Comparison of ENCODE assay signal across 8 cellular contexts in the genomic region with DNA sequence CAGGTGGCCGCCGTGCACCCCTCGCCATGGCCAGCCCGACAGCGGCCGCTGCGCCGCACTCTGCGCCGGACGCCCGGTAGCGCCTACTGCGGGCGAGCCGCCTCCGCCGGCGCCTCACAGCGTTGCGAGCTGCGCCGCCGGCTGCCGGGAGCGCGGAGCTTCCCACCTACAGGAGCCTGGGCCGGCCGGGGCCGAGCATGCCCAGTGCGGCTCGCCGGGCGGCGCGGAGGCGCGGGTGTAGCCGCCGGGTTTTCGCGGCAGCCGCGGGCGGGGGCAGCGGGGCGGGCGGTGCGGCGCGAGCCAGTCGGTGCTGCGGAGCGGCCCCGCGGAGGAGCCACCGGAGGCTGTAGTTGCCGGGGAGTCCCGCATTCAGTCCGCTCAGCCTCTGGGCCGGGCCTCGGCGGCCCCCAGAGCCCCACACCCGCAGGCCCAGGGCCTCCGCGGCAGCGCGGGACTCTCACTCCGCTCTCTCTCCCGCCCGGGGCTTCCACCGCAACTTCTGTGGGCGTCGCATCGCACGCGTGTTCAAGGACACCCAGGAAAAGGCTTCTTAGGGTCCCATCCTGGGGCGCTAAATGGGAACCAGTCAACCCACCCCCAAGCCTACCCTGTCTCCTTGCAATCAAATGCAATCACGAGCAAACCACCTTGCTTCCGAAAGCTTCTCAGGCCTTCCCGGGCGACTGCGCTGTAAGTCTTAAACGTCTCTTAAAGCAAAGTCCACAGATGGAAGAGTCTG. TPM values are rescaled to one million over a fixed set of nuclear protein-coding genes. Genes with fewer than 3 reads are reported as not detected.
DNase-seq lines count a peak whose midpoint lies in the region; ATAC-seq and TF ChIP-seq lines count a peak whose summit lies in the region.

MFAP3L (minus strand) TSS at position 143 of the 739 bp plus-strand sequence. CDS start 20,518 bp downstream, outside the sequence.

- H3K4me3 ChIP-seq in BE2C (ENCODE audit: low read depth, low read length) (peak within 1 kb of the TSS; percentile 86), mesodermal cell (ENCODE audit: extremely low read depth, insufficient read depth, low read length, poor library complexity, severe bottlenecking) (peak within 1 kb of the TSS; percentile 59)

- H3K36me3 Mint-ChIP-seq in endothelial cell (ENCODE audit: low read depth, unreplicated experiment), result no peaks in the 10 kb centered on the region

- H3K9me3 ChIP-seq in BE2C, result 0 out of 2 replicates have a peak, but pooled peaks cover 4% of the 10 kb centered on the region
- no peaks in the 10 kb centered on the region for H3K9me3 ChIP-seq in mesodermal cell (ENCODE audit: control insufficient read depth, low read length)

- 0% methylated on average over 54 to 58 of the region's 84 CpGs for WGBS in mesodermal cell (ENCODE audit: insufficient coverage in 2 of 2), 2 experiments

- no peaks in the 10 kb centered on the region for H3K9me3 Mint-ChIP-seq in endothelial cell (ENCODE audit: unreplicated experiment)

- H3K36me3 ChIP-seq in BE2C (no peaks in the 10 kb centered on the region), mesodermal cell (ENCODE audit: control insufficient read depth, insufficient read depth, low read length) (no peaks in the 10 kb centered on the region)

- peak within 1 kb of the TSS; percentile 60 for H3K27ac ChIP-seq in mesodermal cell (ENCODE audit: low read depth, low read length, severe bottlenecking)

- peaks cover 14% of the 10 kb centered on the region for H3K27me3 ChIP-seq in BE2C

- H3K4me1 ChIP-seq in BE2C (no peaks in the 10 kb centered on the region), mesodermal cell (ENCODE audit: control insufficient read depth, insufficient read depth, low read length, poor library complexity, severe bottlenecking) (no peaks in the 10 kb centered on the region)

- H3K27me3 Mint-ChIP-seq in endothelial cell (ENCODE audit: unreplicated experiment), result peaks cover 14% of the 10 kb centered on the region

- DNase-seq in BE2C, result peak; percentile 94
- DNase-seq in GM19240 (ENCODE audit: insufficient read length, low spot score), result peak; percentile 51
- peak; percentile 15 for DNase-seq in NCI-H748 treated with DMSO at 0.1 percent for 48 hours (lab: John Stamatoyannopoulos, UW)
- peak; percentile 82 for DNase-seq in activated CD8-positive, alpha-beta memory T cell treated with anti-CD3 and anti-CD28 coated beads, Interleukin-2, amount 50 U/mL, for 4 hours
- peak; percentile 94 for DNase-seq in endothelial cell (ENCODE audit: low spot score)
- peak; percentile 77 for DNase-seq in stimulated activated CD8-positive, alpha-beta memory T cell treated with anti-CD3 and anti-CD28 coated beads, Interleukin-12 subunit alpha, Interleukin-12 subunit beta, amount 100 ng/mL, for 4 hours (ENCODE audit: low read depth)

- peak within 1 kb of the TSS; percentile 36 for H3K27ac Mint-ChIP-seq in endothelial cell (ENCODE audit: unreplicated experiment)

- ATAC-seq in HG03439 (IDR thresholded peaks at IDR 0.05; ENCODE audit: unreplicated experiment), result peak; percentile 83

- no peak for TF ChIP-seq CTCF in BE2C (IDR thresholded peaks at IDR 0.05; ENCODE audit: low read depth, low read length)
- TF ChIP-seq CTCF in endothelial cell (IDR thresholded peaks at IDR 0.05; ENCODE audit: unreplicated experiment), result no peak

- peak within 1 kb of the TSS; percentile 95 for H3K4me3 Mint-ChIP-seq in endothelial cell (ENCODE audit: unreplicated experiment)

- H3K4me1 Mint-ChIP-seq in endothelial cell (ENCODE audit: unreplicated experiment), result peaks cover 19% of the 10 kb centered on the region

RNA-seq across cellular contexts. Expression of gene MFAP3L, which starts in this region (rescaled TPM):
- 2.1 TPM for polyA plus RNA-seq in BE2C (2012; ENCODE audit: insufficient read depth, insufficient read length, low read depth)
- 6.3 TPM for total RNA-seq in endothelial cell (ENCODE audit: unreplicated experiment)
- polyA plus RNA-seq in mesodermal cell (2013, experiment 1 of 2), result 1.8 TPM
- 1.4 TPM for polyA plus RNA-seq in mesodermal cell (2013, experiment 2 of 2)

Comparison
In these comparisons a context has a peak if more than half of its experiments do, and no peak if none do; other contexts are left out.
1. Peak in every context shown above with its lines: DNase-seq, ATAC-seq, H3K4me3 ChIP-seq and H3K27ac ChIP-seq.
2. DNase-seq: peak in every context shown above with its lines; median percentile 94 in BE2C; 94 in endothelial cell; 82 in activated CD8-positive, alpha-beta memory T cell treated with anti-CD3 and anti-CD28 coated beads, Interleukin-2, amount 50 U/mL, for 4 hours; 77 in stimulated activated CD8-positive, alpha-beta memory T cell treated with anti-CD3 and anti-CD28 coated beads, Interleukin-12 subunit alpha, Interleukin-12 subunit beta, amount 100 ng/mL, for 4 hours; 51 in GM19240; 15 in NCI-H748 treated with DMSO at 0.1 percent for 48 hours.